In the genomic region with DNA sequence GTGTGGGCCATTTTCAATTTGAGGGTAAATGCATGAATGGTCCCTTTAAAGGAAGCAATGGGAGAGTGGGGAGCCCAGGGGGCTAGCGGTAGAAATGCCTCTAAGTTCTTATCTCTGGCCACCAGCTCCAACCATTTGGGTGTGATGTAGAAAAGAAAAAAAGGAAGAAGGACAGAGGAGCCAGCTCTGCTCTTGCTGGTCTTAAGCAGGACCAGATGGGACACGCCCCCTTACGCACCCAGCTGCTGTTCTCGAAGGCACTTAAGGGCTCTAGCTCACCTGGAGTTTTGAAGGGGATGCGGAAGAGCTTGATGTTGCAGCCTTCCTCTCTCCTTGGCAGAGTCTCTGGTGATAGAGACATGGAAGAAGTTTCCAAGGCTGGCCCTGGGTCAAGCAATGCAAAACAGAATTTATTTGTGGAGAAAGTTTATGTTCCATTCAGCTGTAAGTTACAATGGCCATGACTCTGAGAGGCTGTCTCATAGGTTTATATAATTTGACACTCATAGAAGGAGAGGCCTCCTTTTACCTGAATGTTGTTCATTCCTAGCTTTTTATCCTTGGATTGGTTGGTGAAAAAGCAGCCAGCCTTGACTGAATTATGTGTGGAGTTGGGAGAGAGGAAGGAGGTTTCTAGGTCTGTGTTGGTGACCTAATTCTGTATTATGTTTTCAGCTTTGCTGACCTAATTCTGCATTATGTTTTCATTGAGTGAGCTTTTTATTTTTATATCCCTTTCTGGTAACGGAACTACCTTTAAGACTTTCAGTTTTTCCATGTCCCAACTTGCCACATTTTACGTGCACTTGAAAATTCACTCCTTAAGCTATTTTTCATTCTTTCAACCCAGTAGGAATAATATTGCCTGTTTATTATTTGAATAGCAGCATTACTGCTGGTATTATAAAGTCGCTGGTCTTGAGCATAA, we compare ENCODE assay signal across 12 cellular contexts. TPM values are rescaled to one million over a fixed set of nuclear protein-coding genes. Genes with fewer than 3 reads are reported as not detected.
DNase-seq lines count a peak whose midpoint lies in the region; ATAC-seq, FAIRE-seq and TF ChIP-seq lines count a peak whose summit lies in the region.
"Had no signal": no experiment of that assay in that cellular context is flagged by ENCODE, and none has a peak within 500 bp of the region (broad histone marks: within the 10 kb centered on the region; RNA-seq: fewer than 3 reads in every experiment).

No MANE protein-coding gene starts in this region.

- SMC1A ChIA-PET in GM12878 (lab: Charles Lee; ENCODE audit: uncharacterized antibody, unreplicated experiment), result interaction anchor here (0.7 to 2.1 kb wide), 10 partner anchors 10 to 613 kb away, joined by 3 to 11 read pairs (median 4); partner anchors contain the start of gene RNF144B

- peak overlapping the region; percentile 43; the same call in 1 of the 2 replicates for H2AFZ ChIP-seq in GM12878 (ENCODE audit: control insufficient read depth, low read depth, low read length)

- H3K4me3 ChIP-seq in GM12878 (no peak overlapping the region), mucosa of rectum (ENCODE audit: low read length in 2 of 2) (no peak overlapping the region)
- H3K4me3 ChIP-seq: ovary had no signal

- intact Hi-C loops in GM12878 (cut with micrococcal nuclease; ENCODE audit: unreplicated experiment), result loop anchor here (5.0 kb wide), 1 partner anchor 74 kb away; no protein-coding TSS in a partner anchor

- no peak overlapping the region for H3K9ac ChIP-seq in GM12878 (ENCODE audit: control insufficient read depth, insufficient read depth, low read length)
- no peak overlapping the region for H3K9ac ChIP-seq in mucosa of rectum (ENCODE audit: low read depth in 1 of 2, low read length in 2 of 2)

- no peaks in the 10 kb centered on the region for H3K27me3 ChIP-seq in GM12878 (replicated peaks in 1 of 2; ENCODE audit: control insufficient read depth in 2 of 2, insufficient read depth in 2 of 2, low read length in 1 of 2)
- no peaks in the 10 kb centered on the region for H3K27me3 ChIP-seq in mucosa of rectum (ENCODE audit: control insufficient read depth in 2 of 2, insufficient read depth in 2 of 2, low read length in 2 of 2)
- H3K27me3 ChIP-seq: ovary had no signal

- H3K4me2 ChIP-seq in GM12878 (ENCODE audit: control insufficient read depth, insufficient read depth), result no peak overlapping the region

- BruUV-seq in GM12878 (replicated peaks; lab: Mats Ljungman, UMichigan), result no TSS peak

- H3K36me3 ChIP-seq in GM12878 (ENCODE audit: control insufficient read depth in 2 of 2, insufficient read depth in 2 of 2, low read length in 1 of 2), result no peaks in the 10 kb centered on the region
- no peaks in the 10 kb centered on the region for H3K36me3 ChIP-seq in mucosa of rectum (ENCODE audit: control insufficient read depth in 2 of 2, insufficient read depth in 2 of 2, low read length in 2 of 2)
- H3K36me3 ChIP-seq: ovary had no signal

- no peak for FAIRE-seq in GM12878 (lab: Jason Lieb, UNC)

- POLR2A ChIA-PET in GM12878 (lab: Charles Lee), result interaction anchor here (0.6 kb wide), 1 partner anchor 509 kb away, joined by 3 read pairs; no protein-coding TSS in a partner anchor

- RAD21 ChIA-PET in GM12878 (lab: Charles Lee; ENCODE audit: unreplicated experiment), result interaction anchor here (1.2 to 1.9 kb wide), 4 partner anchors 59 to 178 kb away, joined by 3 to 11 read pairs (median 6); partner anchors contain the start of gene RNF144B

- H3K27ac ChIP-seq in GM12878 (ENCODE audit: control insufficient read depth, insufficient read depth), result no peak overlapping the region
- H3K27ac ChIP-seq in mucosa of rectum (ENCODE audit: low read depth in 2 of 2, low read length in 2 of 2), result peak overlapping the region; percentile 19 to 25
- H3K27ac ChIP-seq: ovary had no signal

- CTCF ChIA-PET in GM12878 (lab: Yijun Ruan, JAX), result interaction anchor here (0.7 to 5.1 kb wide), 5 partner anchors 14 to 200 kb away, joined by 3 to 62 read pairs (median 3); no protein-coding TSS in a partner anchor

- WGBS in GM12878 (ENCODE audit: insufficient coverage, insufficient replicate concordance, low lambda C conversion rate, missing lambda C conversion rate), result under 1% methylated on average over 8 of the region's 8 CpGs

- DNase-seq in Caki2 (ENCODE audit: low read depth) (peak; percentile 67), GM12878 (ENCODE audit: low read depth, low spot score) (no peak), KG1 (lab: John Stamatoyannopoulos, UW) (no peak)
- DNase-seq in activated CD8-positive, alpha-beta memory T cell treated with anti-CD3 and anti-CD28 coated beads, Interleukin-2, amount 50 U/mL, for 48 hours, result no peak
- no peak for DNase-seq in activated CD4-positive, alpha-beta T cell treated with anti-CD3 and anti-CD28 coated beads for 48 hours
- DNase-seq: activated naive CD8-positive, alpha-beta T cell treated with anti-CD3 and anti-CD28 coated beads, Interleukin-2, amount 10 ng/mL, durations not matched to agents 7 days and 5 days; HFFc6; Kasumi-1; ovary had no signal

- TF ChIP-seq EP300 in GM12878 (IDR thresholded peaks at IDR 0.05; ENCODE audit: borderline replicate concordance in 1 of 2, control insufficient read depth in 1 of 2, low read depth in 2 of 2, low read length in 2 of 2), result no peak

- TF ChIP-seq POLR2A in GM12878 (IDR thresholded peaks at IDR 0.05; ENCODE audit: low read depth, low read length), result no peak

- in situ Hi-C loops in Caki2 (cut with HindIII; ENCODE audit: low pct_unique_long_range_greater_than_20kb, low sequenced_read_pairs), result no loop called here
- in situ Hi-C loops in GM12878 (cut with MboI), result loop anchor here (5.0 kb wide), 1 partner anchor 169 kb away; no protein-coding TSS in a partner anchor

- peak; percentile 54 for ATAC-seq in HG03432 (IDR thresholded peaks at IDR 0.05; ENCODE audit: unreplicated experiment)
- ATAC-seq in GM12878, result peak; percentile 56
- ATAC-seq in GM18909 (IDR thresholded peaks at IDR 0.05; ENCODE audit: poor library complexity, unreplicated experiment), result no peak

- TF ChIP-seq RAD21 in GM12878 (IDR thresholded peaks at IDR 0.05; ENCODE audit: insufficient read depth, low read depth, low read length), result no peak

- peaks cover 18% of the 10 kb centered on the region; the same call in 1 of the 2 replicates for H3K4me1 ChIP-seq in GM12878 (ENCODE audit: control insufficient read depth, insufficient read depth, low read length)
- no peaks in the 10 kb centered on the region for H3K4me1 ChIP-seq in mucosa of rectum (ENCODE audit: control insufficient read depth in 2 of 2, insufficient read depth in 2 of 2, low read length in 2 of 2)

- H4K20me1 ChIP-seq in GM12878 (ENCODE audit: control insufficient read depth, insufficient read depth), result no peaks in the 10 kb centered on the region

- H3K79me2 ChIP-seq in GM12878 (ENCODE audit: control insufficient read depth, insufficient read depth, low read length), result no peaks in the 10 kb centered on the region

- no peak for TF ChIP-seq CTCF in GM12878 (IDR thresholded peaks at IDR 0.05 in 2 of 3, conservative IDR thresholded peaks at IDR 0.05 in 1 of 3; ENCODE audit: control insufficient read depth in 2 of 3, extremely low read depth in 1 of 3, insufficient read depth in 1 of 3, low read depth in 3 of 3, low read length in 3 of 3)

- H3K9me3 ChIP-seq in GM12878 (replicated peaks; ENCODE audit: control insufficient read depth, insufficient read depth, low read length) (no peaks in the 10 kb centered on the region; the same call in 2 of the 3 replicates), mucosa of rectum (ENCODE audit: control insufficient read depth in 2 of 2, low read length in 2 of 2) (no peaks in the 10 kb centered on the region)
- H3K9me3 ChIP-seq: ovary had no signal

TF ChIP-seq in GM12878, 131 proteins besides CTCF, POLR2A, EP300 and RAD21:
- TF ChIP-seq BRCA1 (IDR thresholded peaks at IDR 0.05; ENCODE audit: low read depth, low read length), result no peak
- TF ChIP-seq KAT2A (conservative IDR thresholded peaks at IDR 0.05; ENCODE audit: control insufficient read depth, low read depth, low read length), result no peak
- TF ChIP-seq ATF2 (IDR thresholded peaks at IDR 0.05; ENCODE audit: low read length), result no peak

RNA-seq across cellular contexts. Expression of gene RNF144B, which starts 59.3 kb away (rescaled TPM):
- total RNA-seq in Caki2 (2014; rRNA removed; shearing (Covaris generic); ENCODE audit: low replicate concordance), result 30.7 and 37.7 TPM in 2 replicates
- not detected in 2 replicates for total RNA-seq in GM12878 (2013; cell fraction: nucleolus; rRNA removed)
- total RNA-seq in GM12878 (2014; rRNA removed), result 0.11 and 0.17 TPM in 2 replicates
- total RNA-seq in GM12878 (2014; rRNA removed; fragmentation: Illumina TruSeq; extraction: Trizol), result 0.09 and 0.18 TPM in 2 replicates
- 0.18 and 0.58 TPM in 2 replicates for total RNA-seq in GM12878 (2021)
- not detected for polyA plus RNA-seq in GM12878 (2011; ENCODE audit: low read depth)
- polyA plus RNA-seq in GM12878 (2011; rRNA removed), result 0.03 and 0.04 TPM in 2 replicates
- polyA plus RNA-seq in GM12878 (2011; cell fraction: cytosol; rRNA removed), result 0.01 and 0.03 TPM in 2 replicates
- polyA plus RNA-seq in GM12878 (2011; cell fraction: nucleus; rRNA removed), result 0.03 TPM in 2 replicates
- 0.08 and 0.12 TPM in 2 replicates for polyA plus RNA-seq in GM12878 (2012)
- 0.09 and 0.16 TPM in 2 replicates for polyA plus RNA-seq in GM12878 (2014; fragmentation: Illumina TruSeq; extraction: Trizol)
- polyA plus RNA-seq in GM12878 (2014; fragmentation: Nextera tagmentation; extraction: Ambion mirVana), result under 1 TPM; 0.04 to 0.14 TPM
- polyA plus RNA-seq in GM12878 (2014; rRNA removed), result 0.05 and 0.14 TPM in 2 replicates
- under 1 TPM; 0.13 to 0.18 TPM for polyA plus RNA-seq in GM12878 (2016; fragmentation: Nextera tagmentation; extraction: Ambion mirVana)
- polyA minus RNA-seq in GM12878 (2011; rRNA and poly(A)+ RNA removed), result 0.07 and 0.15 TPM in 2 replicates
- polyA minus RNA-seq in GM12878 (2011; cell fraction: cytosol; rRNA and poly(A)+ RNA removed), result not detected in 2 replicates
- polyA minus RNA-seq in GM12878 (2011; cell fraction: nucleus; rRNA and poly(A)+ RNA removed), result 0.10 TPM in 1 of 2 replicates, not detected in the other

Comparison
In these comparisons a context has a peak if more than half of its experiments do, and no peak if none do; other contexts are left out.
1. RNA of gene RNF144B, which starts 59.3 kb away (total RNA-seq): 30.7 to 37.7 TPM in Caki2; 0.09 to 0.58 TPM in GM12878; every median in the first group is over 10 times any median in the second.